ENCODE assay signal across 2 cellular contexts in the genomic region with DNA sequence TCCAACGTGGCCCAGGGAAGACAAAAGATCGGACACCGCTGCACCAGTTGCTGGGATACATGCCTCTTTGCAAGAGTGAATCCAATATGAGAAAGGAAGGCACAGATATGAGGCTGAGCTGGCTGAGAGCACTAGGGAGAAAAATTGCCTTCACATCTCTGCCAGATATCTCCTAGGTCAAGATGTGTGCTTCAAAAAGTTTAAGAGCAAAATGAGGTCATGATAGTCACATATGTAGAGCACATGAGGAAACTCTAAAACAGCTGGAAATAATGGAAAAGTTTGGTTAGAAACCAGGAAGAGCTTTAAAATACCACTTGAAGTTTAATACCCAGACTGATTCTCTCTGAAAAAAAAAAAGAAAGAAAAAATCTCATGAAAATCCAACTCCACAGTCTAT.
TF ChIP-seq lines count a peak whose summit lies in the region.

No MANE protein-coding gene starts in this region.

TF ChIP-seq in K562, 482 proteins besides CTCF, POLR2A, EP300 and RAD21:
- TF ChIP-seq SMARCB1 (IDR thresholded peaks at IDR 0.05; ENCODE audit: insufficient read length, low read depth) (no peak), SMAD3 (CRISPR knock-in tag; conservative IDR thresholded peaks at IDR 0.05) (no peak), NELFE (IDR thresholded peaks at IDR 0.05; ENCODE audit: insufficient read depth, insufficient read length) (no peak), ZFP1 (CRISPR knock-in tag; IDR thresholded peaks at IDR 0.05) (no peak), PHF21A (IDR thresholded peaks at IDR 0.05; ENCODE audit: borderline replicate concordance, low read depth) (no peak), CHCHD3 (CRISPR knock-in tag; IDR thresholded peaks at IDR 0.05) (no peak)
- TF ChIP-seq, protein P1, sequence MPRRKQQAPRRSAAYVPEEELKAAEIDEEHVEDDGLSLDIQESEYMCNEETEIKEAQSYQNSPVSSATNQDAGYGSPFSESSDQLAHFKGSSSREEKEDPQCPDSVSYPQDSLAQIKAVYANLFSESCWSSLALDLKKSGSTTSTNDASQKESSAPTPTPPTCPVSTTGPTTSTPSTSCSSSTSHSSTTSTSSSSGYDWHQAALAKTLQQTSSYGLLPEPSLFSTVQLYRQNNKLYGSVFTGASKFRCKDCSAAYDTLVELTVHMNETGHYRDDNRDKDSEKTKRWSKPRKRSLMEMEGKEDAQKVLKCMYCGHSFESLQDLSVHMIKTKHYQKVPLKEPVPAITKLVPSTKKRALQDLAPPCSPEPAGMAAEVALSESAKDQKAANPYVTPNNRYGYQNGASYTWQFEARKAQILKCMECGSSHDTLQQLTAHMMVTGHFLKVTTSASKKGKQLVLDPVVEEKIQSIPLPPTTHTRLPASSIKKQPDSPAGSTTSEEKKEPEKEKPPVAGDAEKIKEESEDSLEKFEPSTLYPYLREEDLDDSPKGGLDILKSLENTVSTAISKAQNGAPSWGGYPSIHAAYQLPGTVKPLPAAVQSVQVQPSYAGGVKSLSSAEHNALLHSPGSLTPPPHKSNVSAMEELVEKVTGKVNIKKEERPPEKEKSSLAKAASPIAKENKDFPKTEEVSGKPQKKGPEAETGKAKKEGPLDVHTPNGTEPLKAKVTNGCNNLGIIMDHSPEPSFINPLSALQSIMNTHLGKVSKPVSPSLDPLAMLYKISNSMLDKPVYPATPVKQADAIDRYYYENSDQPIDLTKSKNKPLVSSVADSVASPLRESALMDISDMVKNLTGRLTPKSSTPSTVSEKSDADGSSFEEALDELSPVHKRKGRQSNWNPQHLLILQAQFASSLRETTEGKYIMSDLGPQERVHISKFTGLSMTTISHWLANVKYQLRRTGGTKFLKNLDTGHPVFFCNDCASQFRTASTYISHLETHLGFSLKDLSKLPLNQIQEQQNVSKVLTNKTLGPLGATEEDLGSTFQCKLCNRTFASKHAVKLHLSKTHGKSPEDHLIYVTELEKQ (CRISPR knock-in tag; IDR thresholded peaks at IDR 0.05) = no peak
- TF ChIP-seq, protein P2, sequence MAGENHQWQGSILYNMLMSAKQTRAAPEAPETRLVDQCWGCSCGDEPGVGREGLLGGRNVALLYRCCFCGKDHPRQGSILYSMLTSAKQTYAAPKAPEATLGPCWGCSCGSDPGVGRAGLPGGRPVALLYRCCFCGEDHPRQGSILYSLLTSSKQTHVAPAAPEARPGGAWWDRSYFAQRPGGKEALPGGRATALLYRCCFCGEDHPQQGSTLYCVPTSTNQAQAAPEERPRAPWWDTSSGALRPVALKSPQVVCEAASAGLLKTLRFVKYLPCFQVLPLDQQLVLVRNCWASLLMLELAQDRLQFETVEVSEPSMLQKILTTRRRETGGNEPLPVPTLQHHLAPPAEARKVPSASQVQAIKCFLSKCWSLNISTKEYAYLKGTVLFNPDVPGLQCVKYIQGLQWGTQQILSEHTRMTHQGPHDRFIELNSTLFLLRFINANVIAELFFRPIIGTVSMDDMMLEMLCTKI (IDR thresholded peaks at IDR 0.05; ENCODE audit: partially characterized antibody) = no peak
- TF ChIP-seq, protein P3, sequence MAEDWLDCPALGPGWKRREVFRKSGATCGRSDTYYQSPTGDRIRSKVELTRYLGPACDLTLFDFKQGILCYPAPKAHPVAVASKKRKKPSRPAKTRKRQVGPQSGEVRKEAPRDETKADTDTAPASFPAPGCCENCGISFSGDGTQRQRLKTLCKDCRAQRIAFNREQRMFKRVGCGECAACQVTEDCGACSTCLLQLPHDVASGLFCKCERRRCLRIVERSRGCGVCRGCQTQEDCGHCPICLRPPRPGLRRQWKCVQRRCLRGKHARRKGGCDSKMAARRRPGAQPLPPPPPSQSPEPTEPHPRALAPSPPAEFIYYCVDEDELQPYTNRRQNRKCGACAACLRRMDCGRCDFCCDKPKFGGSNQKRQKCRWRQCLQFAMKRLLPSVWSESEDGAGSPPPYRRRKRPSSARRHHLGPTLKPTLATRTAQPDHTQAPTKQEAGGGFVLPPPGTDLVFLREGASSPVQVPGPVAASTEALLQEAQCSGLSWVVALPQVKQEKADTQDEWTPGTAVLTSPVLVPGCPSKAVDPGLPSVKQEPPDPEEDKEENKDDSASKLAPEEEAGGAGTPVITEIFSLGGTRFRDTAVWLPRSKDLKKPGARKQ (CRISPR knock-in tag; IDR thresholded peaks at IDR 0.05) = no peak
- TF ChIP-seq, protein P4, sequence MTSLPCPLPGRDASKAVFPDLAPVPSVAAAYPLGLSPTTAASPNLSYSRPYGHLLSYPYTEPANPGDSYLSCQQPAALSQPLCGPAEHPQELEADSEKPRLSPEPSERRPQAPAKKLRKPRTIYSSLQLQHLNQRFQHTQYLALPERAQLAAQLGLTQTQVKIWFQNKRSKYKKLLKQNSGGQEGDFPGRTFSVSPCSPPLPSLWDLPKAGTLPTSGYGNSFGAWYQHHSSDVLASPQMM (CRISPR knock-in tag; IDR thresholded peaks at IDR 0.05) = no peak
TF ChIP-seq in K562: peak in this region for 0.

TF ChIP-seq in SK-N-SH, 30 proteins besides CTCF, POLR2A, EP300 and RAD21:
- TF ChIP-seq, protein P5, sequence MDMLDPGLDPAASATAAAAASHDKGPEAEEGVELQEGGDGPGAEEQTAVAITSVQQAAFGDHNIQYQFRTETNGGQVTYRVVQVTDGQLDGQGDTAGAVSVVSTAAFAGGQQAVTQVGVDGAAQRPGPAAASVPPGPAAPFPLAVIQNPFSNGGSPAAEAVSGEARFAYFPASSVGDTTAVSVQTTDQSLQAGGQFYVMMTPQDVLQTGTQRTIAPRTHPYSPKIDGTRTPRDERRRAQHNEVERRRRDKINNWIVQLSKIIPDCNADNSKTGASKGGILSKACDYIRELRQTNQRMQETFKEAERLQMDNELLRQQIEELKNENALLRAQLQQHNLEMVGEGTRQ (IDR thresholded peaks at IDR 0.05; ENCODE audit: borderline replicate concordance, low read depth, low read length) = no peak
- TF ChIP-seq, protein P6, sequence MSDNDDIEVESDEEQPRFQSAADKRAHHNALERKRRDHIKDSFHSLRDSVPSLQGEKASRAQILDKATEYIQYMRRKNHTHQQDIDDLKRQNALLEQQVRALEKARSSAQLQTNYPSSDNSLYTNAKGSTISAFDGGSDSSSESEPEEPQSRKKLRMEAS (IDR thresholded peaks at IDR 0.05; ENCODE audit: low read depth) = no peak
- TF ChIP-seq MXI1 (IDR thresholded peaks at IDR 0.05; ENCODE audit: low read depth, low read length) (no peak), FOSL2 (IDR thresholded peaks at IDR 0.05; ENCODE audit: borderline replicate concordance, low read depth) (no peak)
